ENCODE assay signal across 10 cellular contexts in the genomic region with DNA sequence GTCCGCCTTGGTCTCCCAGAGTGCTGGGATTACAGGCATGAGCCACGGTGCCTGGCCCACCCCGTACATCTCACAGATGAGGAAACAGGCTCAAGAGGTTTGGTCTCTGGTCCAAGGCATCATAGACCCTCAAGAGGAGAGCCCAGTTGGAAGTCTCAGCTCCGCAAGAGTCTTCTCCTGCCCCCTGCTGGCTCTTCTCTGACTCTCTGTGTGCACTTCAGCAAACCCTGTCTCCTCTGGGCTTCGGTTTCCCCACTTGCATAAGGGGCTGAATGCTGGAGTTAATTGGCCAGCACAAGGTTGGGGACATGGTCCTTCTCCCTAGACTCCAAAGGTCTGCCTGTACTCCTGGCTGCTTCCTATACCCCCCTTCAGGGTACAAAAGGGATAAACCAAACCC. TPM values are rescaled to one million over a fixed set of nuclear protein-coding genes. Genes with fewer than 3 reads are reported as not detected.
DNase-seq lines count a peak whose midpoint lies in the region; ATAC-seq and TF ChIP-seq lines count a peak whose summit lies in the region.
"Had no signal": no experiment of that assay in that cellular context is flagged by ENCODE, and none has a peak within 500 bp of the region (broad histone marks: within the 10 kb centered on the region; RNA-seq: fewer than 3 reads in every experiment).

No MANE protein-coding gene starts in this region.

- TF ChIP-seq CTCF in choroid plexus epithelial cell (conservative IDR thresholded peaks at IDR 0.05; ENCODE audit: low read depth, low read length) (peak; percentile 63), tibial nerve (IDR thresholded peaks at IDR 0.05) (no peak)

- H3K4me3 ChIP-seq in choroid plexus epithelial cell (ENCODE audit: low read depth, low read length) (no peak overlapping the region), skin epidermis (peak overlapping the region in 1 of 7 experiments; percentile 36), tibial nerve (no peak overlapping the region)
- H3K4me3 ChIP-seq: BLaER1, thoracic aorta had no signal

- no peak for TF ChIP-seq POLR2A in tibial nerve (IDR thresholded peaks at IDR 0.05)

- no peaks in the 10 kb centered on the region for H3K27me3 ChIP-seq in tibial nerve
- H3K27me3 ChIP-seq: BLaER1 had no signal

- H3K4me1 ChIP-seq in tibial nerve = peaks cover 0 to 12% (median 0%) of the 10 kb centered on the region in 4 donors

- H3K9me3 ChIP-seq in tibial nerve = no peaks in the 10 kb centered on the region
- H3K9me3 ChIP-seq: BLaER1, thoracic aorta had no signal

- 59 to 70% methylated on average over 4 to 5 of the region's 5 CpGs for WGBS in tibial nerve, 2 donors

- no peak for ATAC-seq in GM21717 (IDR thresholded peaks at IDR 0.05; ENCODE audit: unreplicated experiment)
- ATAC-seq in HG02759 (IDR thresholded peaks at IDR 0.05; ENCODE audit: unreplicated experiment) = no peak

- TF ChIP-seq EP300 in tibial nerve (IDR thresholded peaks at IDR 0.05) = no peak

- H3K27ac ChIP-seq in skin epidermis (peak overlapping the region in 14 of 21 experiments; percentile 3 to 91 (median 79)), tibial nerve (peak overlapping the region in 1 of 4 donors; percentile 45)

- peaks cover 0 to 4% (median 0%) of the 10 kb centered on the region in 3 donors for H3K36me3 ChIP-seq in tibial nerve
- H3K36me3 ChIP-seq: BLaER1 had no signal

- DNase-seq in SKM-1 treated with dmso at 0.1 percent for 144 hours (lab: John Stamatoyannopoulos, UW; ENCODE audit: unreplicated experiment) = peak; percentile 11
- DNase-seq in SKM-1 (lab: John Stamatoyannopoulos, UW; ENCODE audit: unreplicated experiment) = no peak
- DNase-seq in NCI-H1694 (lab: John Stamatoyannopoulos, UW) = peak; percentile 39
- DNase-seq in choroid plexus epithelial cell (ENCODE audit: low read depth) = peak; percentile 43
- DNase-seq in tibial nerve (ENCODE audit: low spot score in 2 of 2) = no peak

RNA-seq across cellular contexts. Expression of gene MST1R, which starts 3.9 kb away (rescaled TPM):
- 1 to 10 TPM; 1.0 to 2.8 (median 2.3) TPM for total RNA-seq in tibial nerve

RNA-seq across cellular contexts. Expression of gene MON1A, which starts 29.8 kb away (rescaled TPM):
- 10 to 100 TPM in 3 of 4 donors, 1 to 10 TPM in 1; 6.9 to 18.8 (median 15.8) TPM for total RNA-seq in tibial nerve

RNA-seq across cellular contexts. Expression of gene CAMKV, which starts 30.1 kb away (rescaled TPM):
- not detected for total RNA-seq in tibial nerve
- total RNA-seq: thoracic aorta had no signal

RNA-seq across cellular contexts. Expression of gene RBM6, which starts 40.1 kb away (rescaled TPM):
- total RNA-seq in tibial nerve = 100 to 1,000 TPM; 106 to 182 (median 158) TPM

RNA-seq across cellular contexts. Expression of gene TRAIP, which starts 43.5 kb away (rescaled TPM):
- total RNA-seq in tibial nerve = 10 to 100 TPM in 1 of 4 donors, 1 to 10 TPM in 3; 1.5 to 12.2 (median 2.8) TPM

Comparison
In these comparisons a context has a peak if more than half of its experiments do, and no peak if none do; other contexts are left out.
1. DNase-seq: peak in SKM-1 treated with dmso at 0.1 percent for 144 hours (single experiment), NCI-H1694 (single experiment) and choroid plexus epithelial cell (single experiment); none in SKM-1 (single experiment) and tibial nerve (0 of 2).